ENCODE assay signal across 8 cellular contexts in the genomic region with DNA sequence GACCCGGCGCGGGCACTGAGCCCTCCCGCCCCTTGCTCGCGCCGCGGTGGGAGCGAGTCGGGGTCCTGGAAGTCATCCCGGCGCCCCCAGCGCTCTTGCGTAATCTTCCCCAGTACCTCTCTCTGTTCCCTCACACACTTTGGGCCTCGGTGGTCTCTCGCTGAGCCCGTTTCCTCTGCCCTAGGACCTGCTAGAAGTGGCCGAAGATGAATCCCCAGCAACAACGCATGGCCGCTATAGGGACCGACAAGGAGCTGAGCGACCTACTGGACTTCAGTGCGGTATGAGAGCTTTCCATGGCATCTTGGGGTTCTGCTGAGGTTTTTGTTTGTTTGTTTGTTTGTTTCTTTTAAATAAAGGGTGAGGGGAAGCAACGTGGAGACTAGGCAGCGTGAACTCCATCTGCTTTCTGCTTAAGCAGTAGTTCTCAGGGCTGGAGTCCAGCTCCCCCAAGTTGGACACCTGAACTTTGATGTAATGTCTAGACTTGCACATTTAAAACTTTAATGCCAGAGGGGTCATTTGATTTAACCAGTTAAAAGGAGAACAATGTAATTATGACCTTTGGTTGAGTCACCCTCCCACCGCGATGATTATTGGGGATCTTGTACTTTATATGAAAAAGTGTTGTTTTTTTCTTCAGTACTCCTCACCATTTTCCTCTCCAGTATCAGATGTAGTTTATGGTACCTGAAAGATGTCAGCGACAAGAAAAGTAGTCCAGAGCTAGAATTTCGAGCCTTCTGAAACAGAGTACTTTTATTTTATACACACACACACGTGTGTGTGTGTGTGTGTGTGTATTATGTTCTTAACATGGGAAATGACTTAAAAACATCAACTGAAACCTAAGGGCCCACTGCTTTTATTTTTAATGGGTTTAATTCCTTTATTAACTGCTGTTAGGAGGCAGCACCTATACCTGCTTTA. TPM values are rescaled to one million over a fixed set of nuclear protein-coding genes. Genes with fewer than 3 reads are reported as not detected.
DNase-seq lines count a peak whose midpoint lies in the region; ATAC-seq and TF ChIP-seq lines count a peak whose summit lies in the region.

No MANE protein-coding gene starts in this region.

- peak overlapping the region; percentile 90; the same call in 1 of the 2 replicates for H2AFZ ChIP-seq in SK-N-SH (ENCODE audit: low read depth)

- TSS peak; percentile 28 for BruUV-seq in A673 (replicated peaks; lab: Mats Ljungman, UMichigan)

- H3K9me2 ChIP-seq in SK-N-SH, result no peaks in the 10 kb centered on the region

- peak overlapping the region; percentile 80 for H3K4me2 ChIP-seq in SK-N-SH

- TF ChIP-seq POLR2A in GM18505 (IDR thresholded peaks at IDR 0.05; ENCODE audit: borderline replicate concordance, extremely low read depth, insufficient read depth, insufficient read length) (no peak), breast epithelium (IDR thresholded peaks at IDR 0.05) (no peak)

- TF ChIP-seq RAD21 in SK-N-SH (IDR thresholded peaks at IDR 0.05; ENCODE audit: low read length), result no peak

- peaks cover 7% of the 10 kb centered on the region for H3K9me3 ChIP-seq in A673 (ENCODE audit: low read depth, low read length, poor library complexity, severe bottlenecking)
- H3K9me3 ChIP-seq in SK-N-SH, result no peaks in the 10 kb centered on the region
- H3K9me3 ChIP-seq in breast epithelium, result no peaks in the 10 kb centered on the region

- no peak for TF ChIP-seq EP300 in SK-N-SH (IDR thresholded peaks at IDR 0.05; ENCODE audit: borderline replicate concordance in 1 of 2, low read depth in 1 of 2, low read length in 1 of 2)

- H3K79me2 ChIP-seq in SK-N-SH (ENCODE audit: insufficient read depth), result peaks cover 67% of the 10 kb centered on the region

- peak; percentile 9 for ATAC-seq in GM18505 (IDR thresholded peaks at IDR 0.05; ENCODE audit: unreplicated experiment)
- ATAC-seq in HG03442 (IDR thresholded peaks at IDR 0.05; ENCODE audit: unreplicated experiment), result peak; percentile 9

- peak; percentile 62 for DNase-seq in A673 (ENCODE audit: low spot score)
- no peak for DNase-seq in SK-N-SH
- DNase-seq in breast epithelium (ENCODE audit: low spot score in 2 of 2), result no peak
- peak; percentile 52 for DNase-seq in kidney glomerular epithelial cell (lab: John Stamatoyannopoulos, UW)
- peak; percentile 31 for DNase-seq in stimulated activated CD4-positive, alpha-beta T cell treated with anti-CD3 and anti-CD28 coated beads, Interleukin-2, amount 100 ng/mL, for 24 hours
- no peak for DNase-seq in NCI-H2196 (lab: John Stamatoyannopoulos, UW; ENCODE audit: unreplicated experiment)

- H3F3A ChIP-seq in SK-N-SH (replicated peaks; ENCODE audit: insufficient read depth), result no peaks in the 10 kb centered on the region

- POLR2A ChIA-PET in A673 (lab: Charles Lee; ENCODE audit: low non-redundant PET) (no interaction called here), SK-N-SH (lab: Yijun Ruan, JAX) (interaction anchor here (0.6 to 2.1 kb wide), 3 partner anchors 33 to 95 kb away, joined by 3 to 40 read pairs (median 3); no protein-coding TSS in a partner anchor)

- 1% methylated on average over 18 of the region's 30 CpGs for WGBS in SK-N-SH (ENCODE audit: low lambda C conversion rate)

- H3K27me3 ChIP-seq in A673 (replicated peaks; ENCODE audit: insufficient read depth, low read depth, low read length, poor library complexity) (no peaks in the 10 kb centered on the region), SK-N-SH (ENCODE audit: insufficient read depth) (no peaks in the 10 kb centered on the region), breast epithelium (no peaks in the 10 kb centered on the region)

- peak overlapping the region; percentile 77 for H3K4me3 ChIP-seq in A673 (ENCODE audit: low read depth, low read length, poor library complexity, severe bottlenecking)
- peak overlapping the region; percentile 90 to 94 for H3K4me3 ChIP-seq in SK-N-SH (ENCODE audit: low read depth in 2 of 2, low read length in 1 of 2)
- H3K4me3 ChIP-seq in breast epithelium, result peak overlapping the region; percentile 83 to 87 (median 85)

- intact Hi-C loops in A673 (cut with micrococcal nuclease; ENCODE audit: unreplicated experiment) (loop anchor here (2.0 to 10.0 kb wide), 3 partner anchors 215 to 605 kb away; no protein-coding TSS in a partner anchor), breast epithelium (cut with DNase I; ENCODE audit: low total_unique reads) (no loop called here)

- H3K36me3 ChIP-seq in A673 (ENCODE audit: insufficient read depth, low read length, poor library complexity, severe bottlenecking) (peaks cover 37% of the 10 kb centered on the region), SK-N-SH (replicated peaks in 1 of 2; ENCODE audit: control insufficient read depth in 1 of 2, insufficient read depth in 2 of 2, low read length in 1 of 2) (peaks cover 40 to 43% of the 10 kb centered on the region in 2 experiments), breast epithelium (peaks cover 5% of the 10 kb centered on the region)

- CTCF ChIA-PET in A673 (lab: Charles Lee), result interaction anchor here (0.5 kb wide), 1 partner anchor 327 kb away, joined by 3 read pairs; no protein-coding TSS in a partner anchor
- CTCF ChIA-PET in SK-N-SH (lab: Yijun Ruan, JAX), result no interaction called here

- H3K4me1 ChIP-seq in A673 (ENCODE audit: insufficient read depth, low read length, poor library complexity, severe bottlenecking) (peaks cover 29% of the 10 kb centered on the region), SK-N-SH (ENCODE audit: control insufficient read depth in 1 of 2, insufficient read depth in 2 of 2, low read depth in 1 of 2, low read length in 1 of 2) (peaks cover 8 to 23% of the 10 kb centered on the region in 2 experiments; a peak in 3 of 4 replicates), breast epithelium (no peaks in the 10 kb centered on the region)

- H3K9ac ChIP-seq in SK-N-SH, result peak overlapping the region; percentile 99

- no peak for TF ChIP-seq CTCF in A673 (conservative IDR thresholded peaks at IDR 0.05; ENCODE audit: low read depth, low read length)
- TF ChIP-seq CTCF in SK-N-SH (IDR thresholded peaks at IDR 0.05), result no peak
- no peak for TF ChIP-seq CTCF in breast epithelium (IDR thresholded peaks at IDR 0.05)

- H4K20me1 ChIP-seq in SK-N-SH (ENCODE audit: insufficient read depth), result peaks cover 19% of the 10 kb centered on the region

- peak overlapping the region; percentile 99 for H3K27ac ChIP-seq in A673 (ENCODE audit: low read depth, low read length, poor library complexity, severe bottlenecking)
- H3K27ac ChIP-seq in SK-N-SH (ENCODE audit: low read depth in 2 of 2, low read length in 1 of 2), result peak overlapping the region; percentile 87 to 95
- H3K27ac ChIP-seq in breast epithelium, result peak overlapping the region; percentile 94 to 96

TF ChIP-seq in SK-N-SH, 30 proteins besides CTCF, POLR2A, EP300 and RAD21:
- TF ChIP-seq, protein P1, sequence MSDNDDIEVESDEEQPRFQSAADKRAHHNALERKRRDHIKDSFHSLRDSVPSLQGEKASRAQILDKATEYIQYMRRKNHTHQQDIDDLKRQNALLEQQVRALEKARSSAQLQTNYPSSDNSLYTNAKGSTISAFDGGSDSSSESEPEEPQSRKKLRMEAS (IDR thresholded peaks at IDR 0.05; ENCODE audit: low read depth), result peak; percentile 52; the same call in 1 of the 2 replicates
- peak; percentile 6 for TF ChIP-seq CHD2 (IDR thresholded peaks at IDR 0.05; ENCODE audit: low read length, partially characterized antibody)
- 0 out of 2 replicates have a peak, but pooled peaks have one; percentile 8 for TF ChIP-seq TAF1 (IDR thresholded peaks at IDR 0.05; ENCODE audit: borderline replicate concordance, low read depth, low read length)
- no peak for TF ChIP-seq POLR2AphosphoS5 (IDR thresholded peaks at IDR 0.05; ENCODE audit: low read depth, low read length)

RNA-seq across cellular contexts. Expression of a gene that starts 1.5 kb away (rescaled TPM):
- total RNA-seq in A673 (2021), result 331 and 351 TPM in 2 replicates
- 49.6 and 50.6 TPM in 2 replicates for polyA plus RNA-seq in SK-N-SH (2012; rRNA removed)
- polyA plus RNA-seq in SK-N-SH (2012; cell fraction: cytosol; rRNA removed), result 48.4 and 57.3 TPM in 2 replicates
- polyA plus RNA-seq in SK-N-SH (2012; cell fraction: nucleus; rRNA removed), result 44.5 and 54.7 TPM in 2 replicates
- 100 to 1,000 TPM; 164 to 198 (median 174) TPM for total RNA-seq in breast epithelium

Comparison
In these comparisons a context has a peak if more than half of its experiments do, and no peak if none do; other contexts are left out.
1. DNase-seq: peak in A673 (single experiment), kidney glomerular epithelial cell (single experiment) and stimulated activated CD4-positive, alpha-beta T cell treated with anti-CD3 and anti-CD28 coated beads, Interleukin-2, amount 100 ng/mL, for 24 hours (2 of 2); none in SK-N-SH (single experiment), breast epithelium (0 of 2) and NCI-H2196 (single experiment).
2. Peak in every context shown above with its lines, with median percentiles within 50 percentile points of each other: H3K27ac ChIP-seq and H3K4me3 ChIP-seq.